Comparison of ENCODE assay signal across 8 cellular contexts in the genomic region with DNA sequence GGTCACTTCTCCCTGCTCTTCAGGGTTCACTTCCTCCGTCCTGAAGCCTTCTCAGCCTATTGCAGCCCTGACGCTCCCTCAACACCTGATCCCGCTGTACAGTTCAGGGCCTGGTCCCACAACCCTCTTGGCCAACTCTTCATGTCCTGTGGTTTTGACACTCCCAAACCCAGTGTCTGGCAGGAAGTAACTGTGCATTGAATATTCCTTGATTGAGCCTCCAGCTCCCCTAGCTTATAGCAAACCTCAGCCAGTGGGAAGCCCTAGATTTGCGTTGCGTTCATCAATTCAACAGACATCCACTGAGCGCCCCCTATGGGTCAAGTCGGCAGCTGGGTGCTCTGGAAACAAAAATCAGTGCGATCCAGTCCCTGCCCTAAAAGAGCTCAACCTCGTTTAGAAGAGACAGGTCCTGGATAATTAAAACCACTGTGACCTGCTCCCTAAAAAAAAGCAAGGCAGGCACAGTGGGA. TPM values are rescaled to one million over a fixed set of nuclear protein-coding genes. Genes with fewer than 3 reads are reported as not detected.
A peak's percentile ranks its signal among the peaks of the same experiment; 100 is the strongest.
DNase-seq lines count a peak whose midpoint lies in the region; ATAC-seq and TF ChIP-seq lines count a peak whose summit lies in the region.

No MANE protein-coding gene starts in this region.

- TF ChIP-seq CTCF in AG09319 (IDR thresholded peaks at IDR 0.05; ENCODE audit: low read depth, low read length) (peak; percentile 84), SK-N-SH (IDR thresholded peaks at IDR 0.05) (peak; percentile 74), MCF 10A (IDR thresholded peaks at IDR 0.05; ENCODE audit: unreplicated experiment) (peak; percentile 78)

- H3K27me3 ChIP-seq in SK-N-SH (ENCODE audit: insufficient read depth) = no peaks in the 10 kb centered on the region
- peaks cover 13% of the 10 kb centered on the region for H3K27me3 ChIP-seq in iPS-18a (ENCODE audit: control insufficient read depth, insufficient read depth, low read length)

- POLR2A ChIA-PET in SK-N-SH (lab: Yijun Ruan, JAX) (no interaction called here), MCF 10A (lab: Yijun Ruan, JAX) (no interaction called here)

- DNase-seq in AG09319 (ENCODE audit: extremely low read depth, low read depth) (no peak), GM19240 (ENCODE audit: insufficient read length, low spot score) (peak; percentile 52), SK-N-SH (peak; percentile 78), MCF 10A (ENCODE audit: unreplicated experiment) (peak; percentile 61)
- peak; percentile 19 to 58 (median 49) for DNase-seq in stimulated activated CD4-positive, alpha-beta T cell treated with anti-CD3 and anti-CD28 coated beads, Interleukin-12 subunit alpha, Interleukin-12 subunit beta, amount 100 ng/mL, for 48 hours (ENCODE audit: low read depth in 2 of 3, low spot score in 1 of 3)

- H3K27me3 Mint-ChIP-seq in MCF 10A (ENCODE audit: insufficient read depth, unreplicated experiment) = no peaks in the 10 kb centered on the region

- WGBS in SK-N-SH (ENCODE audit: low lambda C conversion rate) = 72% methylated on average over 9 of the region's 9 CpGs

- no peaks in the 10 kb centered on the region for H4K20me1 ChIP-seq in SK-N-SH (ENCODE audit: insufficient read depth)

- H3K27ac ChIP-seq in SK-N-SH (ENCODE audit: low read depth in 2 of 2, low read length in 1 of 2) = no peak overlapping the region
- H3K27ac ChIP-seq in iPS-18a (ENCODE audit: low read length) = no peak overlapping the region

- no peaks in the 10 kb centered on the region for H3K9me2 ChIP-seq in SK-N-SH

- peaks cover 46% of the 10 kb centered on the region for H3K36me3 Mint-ChIP-seq in MCF 10A (ENCODE audit: insufficient read depth, unreplicated experiment)

- H3K36me3 ChIP-seq in SK-N-SH (replicated peaks in 1 of 2; ENCODE audit: control insufficient read depth in 1 of 2, insufficient read depth in 2 of 2, low read length in 1 of 2) (peaks cover 25 to 52% of the 10 kb centered on the region in 2 experiments), iPS-18a (ENCODE audit: control insufficient read depth, low read depth, low read length) (no peaks in the 10 kb centered on the region)

- H2AFZ ChIP-seq in SK-N-SH (ENCODE audit: low read depth) = no peak overlapping the region

- H3K4me1 ChIP-seq in SK-N-SH (ENCODE audit: control insufficient read depth in 1 of 2, insufficient read depth in 2 of 2, low read depth in 1 of 2, low read length in 1 of 2) (no peaks in the 10 kb centered on the region), iPS-18a (ENCODE audit: control insufficient read depth, low read depth, low read length) (no peaks in the 10 kb centered on the region)

- intact Hi-C loops in MCF 10A (cut with micrococcal nuclease) = loop anchor here (1.0 kb wide), 2 partner anchors 47 to 68 kb away; no protein-coding TSS in a partner anchor

- H3K9me3 Mint-ChIP-seq in MCF 10A (ENCODE audit: unreplicated experiment) = no peaks in the 10 kb centered on the region

- H3K9ac ChIP-seq in SK-N-SH (no peak overlapping the region), iPS-18a (ENCODE audit: low read length) (no peak overlapping the region)

- H3K9me3 ChIP-seq in SK-N-SH (no peaks in the 10 kb centered on the region), iPS-18a (ENCODE audit: control insufficient read depth, low read depth, low read length) (no peaks in the 10 kb centered on the region)

- no peaks in the 10 kb centered on the region for H3K4me1 Mint-ChIP-seq in MCF 10A (ENCODE audit: insufficient read depth, unreplicated experiment)

- BruUV-seq in MCF 10A (replicated peaks; lab: Mats Ljungman, UMichigan) = no TSS peak

- CTCF ChIA-PET in SK-N-SH (lab: Yijun Ruan, JAX) (interaction anchor here (0.6 to 6.1 kb wide), 30 partner anchors 9 to 373 kb away, joined by 3 to 109 read pairs (median 6); partner anchors contain the start of genes RASL12 and UBAP1L), MCF 10A (lab: Yijun Ruan, JAX) (interaction anchor here (0.6 to 1.3 kb wide), 17 partner anchors 10 to 731 kb away, joined by 3 to 9 read pairs (median 3); no protein-coding TSS in a partner anchor)

- H3K79me2 ChIP-seq in SK-N-SH (ENCODE audit: insufficient read depth) = no peaks in the 10 kb centered on the region

- TF ChIP-seq RAD21 in SK-N-SH (IDR thresholded peaks at IDR 0.05; ENCODE audit: low read length) = peak; percentile 80

- H3F3A ChIP-seq in SK-N-SH (replicated peaks; ENCODE audit: insufficient read depth) = no peaks in the 10 kb centered on the region

- H3K4me2 ChIP-seq in SK-N-SH = no peak overlapping the region

- no peak for ATAC-seq in GM18907 (IDR thresholded peaks at IDR 0.05; ENCODE audit: unreplicated experiment)
- ATAC-seq in HG02571 (IDR thresholded peaks at IDR 0.05; ENCODE audit: unreplicated experiment) = no peak

- no peak overlapping the region for H3K4me3 Mint-ChIP-seq in MCF 10A (ENCODE audit: unreplicated experiment)

- no peak for TF ChIP-seq EP300 in SK-N-SH (IDR thresholded peaks at IDR 0.05; ENCODE audit: borderline replicate concordance in 1 of 2, low read depth in 1 of 2, low read length in 1 of 2)

- H3K27ac Mint-ChIP-seq in MCF 10A (ENCODE audit: low read depth, unreplicated experiment) = no peak overlapping the region

- H3K4me3 ChIP-seq in SK-N-SH (ENCODE audit: low read depth in 2 of 2, low read length in 1 of 2) (no peak overlapping the region; a peak in 1 of 4 replicates), iPS-18a (ENCODE audit: low read length) (peak overlapping the region; percentile 52)

TF ChIP-seq in SK-N-SH, 30 proteins besides CTCF, POLR2A, EP300 and RAD21:
- TF ChIP-seq YY1 (IDR thresholded peaks at IDR 0.05; ENCODE audit: low read depth) (no peak), SMC3 (IDR thresholded peaks at IDR 0.05; ENCODE audit: low read depth, low read length) (peak; percentile 54), GATA2 (CRISPR knock-in tag; IDR thresholded peaks at IDR 0.05) (no peak), FOXM1 (IDR thresholded peaks at IDR 0.05; ENCODE audit: low read depth) (no peak), EZH2phosphoT487 (IDR thresholded peaks at IDR 0.05; ENCODE audit: borderline replicate concordance, low read depth) (no peak), SIN3A (IDR thresholded peaks at IDR 0.05; ENCODE audit: borderline replicate concordance, low read depth, low read length) (no peak), TEAD4 (IDR thresholded peaks at IDR 0.05; ENCODE audit: borderline replicate concordance, insufficient read depth) (no peak), GABPA (IDR thresholded peaks at IDR 0.05; ENCODE audit: low read depth) (no peak)
TF ChIP-seq in SK-N-SH: peak in this region for 1.

RNA-seq across cellular contexts. Expression of gene UBAP1L, which starts 13.5 kb away (rescaled TPM):
- polyA plus RNA-seq in SK-N-SH (2012; rRNA removed) = 1.8 and 1.9 TPM in 2 replicates
- 0.10 and 0.22 TPM in 2 replicates for polyA plus RNA-seq in SK-N-SH (2012; cell fraction: cytosol; rRNA removed)
- polyA plus RNA-seq in SK-N-SH (2012; cell fraction: nucleus; rRNA removed) = 18.2 and 24.4 TPM in 2 replicates
- total RNA-seq in MCF 10A (2022) = 3.0 and 3.5 TPM in 2 replicates

RNA-seq across cellular contexts. Expression of gene KBTBD13, which starts 24.9 kb away (rescaled TPM):
- polyA plus RNA-seq in SK-N-SH (2012; rRNA removed) = not detected in 2 replicates
- not detected in 2 replicates for polyA plus RNA-seq in SK-N-SH (2012; cell fraction: cytosol; rRNA removed)
- not detected in 2 replicates for polyA plus RNA-seq in SK-N-SH (2012; cell fraction: nucleus; rRNA removed)
- not detected in 2 replicates for total RNA-seq in MCF 10A (2022)

RNA-seq across cellular contexts. Expression of gene PDCD7, which starts 32.2 kb away (rescaled TPM):
- 15.3 and 17.5 TPM in 2 replicates for polyA plus RNA-seq in SK-N-SH (2012; rRNA removed)
- 19.0 and 19.5 TPM in 2 replicates for polyA plus RNA-seq in SK-N-SH (2012; cell fraction: cytosol; rRNA removed)
- polyA plus RNA-seq in SK-N-SH (2012; cell fraction: nucleus; rRNA removed) = 10.2 and 10.9 TPM in 2 replicates
- total RNA-seq in MCF 10A (2022) = 26.3 and 31.0 TPM in 2 replicates

RNA-seq across cellular contexts. Expression of gene RASL12, which starts 33.7 kb away (rescaled TPM):
- polyA plus RNA-seq in SK-N-SH (2012; rRNA removed) = not detected in 2 replicates
- not detected in 2 replicates for polyA plus RNA-seq in SK-N-SH (2012; cell fraction: cytosol; rRNA removed)
- not detected in 2 replicates for polyA plus RNA-seq in SK-N-SH (2012; cell fraction: nucleus; rRNA removed)
- total RNA-seq in MCF 10A (2022) = not detected in 2 replicates

RNA-seq across cellular contexts. Expression of gene SLC51B, which starts 56.3 kb away (rescaled TPM):
- not detected in 2 replicates for polyA plus RNA-seq in SK-N-SH (2012; rRNA removed)
- polyA plus RNA-seq in SK-N-SH (2012; cell fraction: cytosol; rRNA removed) = not detected in 2 replicates
- not detected in 2 replicates for polyA plus RNA-seq in SK-N-SH (2012; cell fraction: nucleus; rRNA removed)
- total RNA-seq in MCF 10A (2022) = not detected in 2 replicates
